ENCODE assay signal across 11 cellular contexts in genomic region chr20:2537101-2537500, GRCh38. TPM values are rescaled to one million over a fixed set of nuclear protein-coding genes. Genes with fewer than 3 reads are reported as not detected.
"Had no signal": no experiment of that assay in that cellular context is flagged by ENCODE, and none has a peak within 500 bp of the region (broad histone marks: within the 10 kb centered on the region; RNA-seq: fewer than 3 reads in every experiment).

No MANE protein-coding gene starts in this region.

- ATAC-seq: HCT116 had no signal

- H3K36me3 ChIP-seq: HAP-1 had no signal

- H2AFZ ChIP-seq: GM23248 had no signal

- H3K4me1 ChIP-seq: HAP-1 had no signal

- H3K4me3 ChIP-seq: GM23248, GM23338, HAP-1 had no signal

- DNase-seq: GM23248, GOT3, H7, H9, HCEC 1CT, HFFc6 had no signal

- H3K9me3 ChIP-seq: HAP-1 had no signal

- H3K9ac ChIP-seq: GM23248 had no signal

- H3K27ac ChIP-seq: GM23248 had no signal

RNA-seq across cellular contexts. Expression of gene TMC2, which starts 0.7 kb away (rescaled TPM):
- total RNA-seq: GM23248, GM23338, H1, H4, H7, H9, HFFc6 had no signal
- polyA plus RNA-seq: GM23248, GM23338, H1 had no signal
